ENCODE assay signal across 7 cellular contexts in genomic region chr6:1388081-1388926, GRCh38. TPM values are rescaled to one million over a fixed set of nuclear protein-coding genes. Genes with fewer than 3 reads are reported as not detected.
DNase-seq lines count a peak whose midpoint lies in the region; ATAC-seq and TF ChIP-seq lines count a peak whose summit lies in the region.

No MANE protein-coding gene starts in this region.

- H4K20me1 ChIP-seq in MM.1S (ENCODE audit: insufficient read depth, low read length) = no peaks in the 10 kb centered on the region

- no peak for TF ChIP-seq CTCF in esophagus squamous epithelium (IDR thresholded peaks at IDR 0.05)
- no peak for TF ChIP-seq CTCF in MM.1S (IDR thresholded peaks at IDR 0.05; ENCODE audit: low read length)

- H3K79me2 ChIP-seq in trophoblast cell (ENCODE audit: control insufficient read depth, insufficient read depth, low read length, poor library complexity) (no peaks in the 10 kb centered on the region), MM.1S (ENCODE audit: low read length) (no peaks in the 10 kb centered on the region)

- no peaks in the 10 kb centered on the region for H3K79me1 ChIP-seq in trophoblast cell (ENCODE audit: low read length)

- H3K18ac ChIP-seq in trophoblast cell (ENCODE audit: low read length) = no peak overlapping the region

- WGBS in esophagus squamous epithelium, 2 donors = 14 to 19% methylated on average over 19 of the region's 22 CpGs
- WGBS in trophoblast cell (ENCODE audit: extremely low coverage, insufficient coverage, insufficient read length) = no CpG with 5 or more reads among the region's 22 CpGs

- TF ChIP-seq POLR2A in esophagus squamous epithelium (IDR thresholded peaks at IDR 0.05) = peak in 1 of 4 donors; percentile 30

- no peak overlapping the region for H2BK5ac ChIP-seq in trophoblast cell (ENCODE audit: low read depth, low read length, poor library complexity)

- H3K4me3 ChIP-seq in esophagus squamous epithelium (peak overlapping the region; percentile 42 to 75 (median 54)), trophoblast cell (ENCODE audit: low read depth, low read length) (no peak overlapping the region), MM.1S (ENCODE audit: low read length) (no peak overlapping the region)

- intact Hi-C loops in esophagus squamous epithelium (cut with DNase I) = loop anchor here (10.0 kb wide), 1 partner anchor 664 kb away; no protein-coding TSS in a partner anchor

- no peaks in the 10 kb centered on the region for H3K36me3 ChIP-seq in esophagus squamous epithelium
- no peaks in the 10 kb centered on the region for H3K36me3 ChIP-seq in trophoblast cell (ENCODE audit: control insufficient read depth in 1 of 2, insufficient read depth in 2 of 2, low read length in 2 of 2)
- no peaks in the 10 kb centered on the region for H3K36me3 ChIP-seq in MM.1S (replicated peaks; ENCODE audit: insufficient read depth, low read length)

- no peak overlapping the region for H3K14ac ChIP-seq in trophoblast cell (ENCODE audit: low read length)

- H3K27ac ChIP-seq in esophagus squamous epithelium (peak overlapping the region; percentile 76 to 95 (median 86)), trophoblast cell (ENCODE audit: low read depth, low read length) (no peak overlapping the region), MM.1S (ENCODE audit: low read length) (no peak overlapping the region)

- H2BK120ac ChIP-seq in trophoblast cell (ENCODE audit: insufficient read depth, low read length, poor library complexity) = no peak overlapping the region

- ATAC-seq in GM19452 (IDR thresholded peaks at IDR 0.05; ENCODE audit: unreplicated experiment) = no peak

- no peak overlapping the region for H4K12ac ChIP-seq in trophoblast cell (ENCODE audit: low read depth, low read length)

- peak; percentile 58 for DNase-seq in EL
- DNase-seq in NCI-H82 treated with DMSO at 0.1 percent for 48 hours (lab: John Stamatoyannopoulos, UW; ENCODE audit: unreplicated experiment) = peak; percentile 66
- DNase-seq in esophagus squamous epithelium (lab: John Stamatoyannopoulos, UW) = no peak
- no peak for DNase-seq in trophoblast cell
- no peak for DNase-seq in MM.1S
- no peak for DNase-seq in ACHN

- no peak overlapping the region for H2AK5ac ChIP-seq in trophoblast cell (ENCODE audit: low read length)

- H3K9me3 ChIP-seq in esophagus squamous epithelium (no peaks in the 10 kb centered on the region), trophoblast cell (ENCODE audit: insufficient read depth, low read depth, low read length) (peaks cover 7% of the 10 kb centered on the region), MM.1S (replicated peaks; ENCODE audit: insufficient read depth, low read length) (no peaks in the 10 kb centered on the region)

- no peak overlapping the region for H4K8ac ChIP-seq in trophoblast cell (ENCODE audit: low read depth, low read length)

- H3K4me1 ChIP-seq in esophagus squamous epithelium (peaks cover 20 to 76% (median 21%) of the 10 kb centered on the region in 3 donors), trophoblast cell (ENCODE audit: control insufficient read depth in 1 of 2, insufficient read depth in 2 of 2, low read length in 2 of 2) (peaks cover 13 to 20% of the 10 kb centered on the region in 2 experiments), MM.1S (ENCODE audit: low read length) (no peaks in the 10 kb centered on the region)

- no peaks in the 10 kb centered on the region for H3K9me2 ChIP-seq in MM.1S (replicated peaks; ENCODE audit: insufficient read depth, low read length)

- no peak overlapping the region for H3K9ac ChIP-seq in trophoblast cell (ENCODE audit: low read length)
- no peak overlapping the region for H3K9ac ChIP-seq in MM.1S (ENCODE audit: low read length)

- H3K4me2 ChIP-seq in trophoblast cell (ENCODE audit: low read length) = peak overlapping the region; percentile 40
- H3K4me2 ChIP-seq in MM.1S (ENCODE audit: low read depth, low read length) = no peak overlapping the region

- no peak overlapping the region for H2BK12ac ChIP-seq in trophoblast cell (ENCODE audit: low read length)

- H2AFZ ChIP-seq in trophoblast cell (ENCODE audit: insufficient read depth, low read length, poor library complexity) = peak overlapping the region; percentile 35
- H2AFZ ChIP-seq in MM.1S (ENCODE audit: low read length) = no peak overlapping the region

- H3K27me3 ChIP-seq in esophagus squamous epithelium = peaks cover 14 to 100% (median 26%) of the 10 kb centered on the region in 4 donors
- peaks cover 91% of the 10 kb centered on the region for H3K27me3 ChIP-seq in trophoblast cell (ENCODE audit: insufficient read depth, low read length)
- H3K27me3 ChIP-seq in MM.1S (replicated peaks; ENCODE audit: insufficient read depth, low read length) = peaks cover 81% of the 10 kb centered on the region

- H4K91ac ChIP-seq in trophoblast cell (ENCODE audit: low read depth, low read length) = no peak overlapping the region

- no peaks in the 10 kb centered on the region for H3F3A ChIP-seq in MM.1S (ENCODE audit: insufficient read depth, low read length)

- in situ Hi-C loops in ACHN (cut with HindIII; ENCODE audit: low pct_ligation_motif_present, low pct_unique_long_range_greater_than_20kb, low sequenced_read_pairs) = no loop called here

- H3K23ac ChIP-seq in trophoblast cell (ENCODE audit: low read length) = no peak overlapping the region

- no peak overlapping the region for H3K4ac ChIP-seq in trophoblast cell (ENCODE audit: low read depth, low read length)

RNA-seq across cellular contexts. Expression of gene FOXF2, which starts 1.1 kb away (rescaled TPM):
- total RNA-seq in esophagus squamous epithelium = 10 to 100 TPM in 1 of 4 donors, 1 to 10 TPM in 2, under 1 TPM in 1; 0.34 to 12.4 (median 4.0) TPM
- 1.0 and 1.1 TPM in 2 replicates for polyA plus RNA-seq in trophoblast cell (2013)

Comparison
In these comparisons a context has a peak if more than half of its experiments do, and no peak if none do; other contexts are left out.
1. DNase-seq: peak in EL (single experiment) and NCI-H82 treated with DMSO at 0.1 percent for 48 hours (single experiment); none in esophagus squamous epithelium (single experiment), trophoblast cell (0 of 2), MM.1S (single experiment) and ACHN (single experiment).
2. H3K27ac ChIP-seq: peak in esophagus squamous epithelium (4 of 4); none in trophoblast cell (single experiment) and MM.1S (single experiment).
3. H3K4me3 ChIP-seq: peak in esophagus squamous epithelium (4 of 4); none in trophoblast cell (single experiment) and MM.1S (single experiment).